Comparison of ENCODE assay signal across 8 cellular contexts in the genomic region with DNA sequence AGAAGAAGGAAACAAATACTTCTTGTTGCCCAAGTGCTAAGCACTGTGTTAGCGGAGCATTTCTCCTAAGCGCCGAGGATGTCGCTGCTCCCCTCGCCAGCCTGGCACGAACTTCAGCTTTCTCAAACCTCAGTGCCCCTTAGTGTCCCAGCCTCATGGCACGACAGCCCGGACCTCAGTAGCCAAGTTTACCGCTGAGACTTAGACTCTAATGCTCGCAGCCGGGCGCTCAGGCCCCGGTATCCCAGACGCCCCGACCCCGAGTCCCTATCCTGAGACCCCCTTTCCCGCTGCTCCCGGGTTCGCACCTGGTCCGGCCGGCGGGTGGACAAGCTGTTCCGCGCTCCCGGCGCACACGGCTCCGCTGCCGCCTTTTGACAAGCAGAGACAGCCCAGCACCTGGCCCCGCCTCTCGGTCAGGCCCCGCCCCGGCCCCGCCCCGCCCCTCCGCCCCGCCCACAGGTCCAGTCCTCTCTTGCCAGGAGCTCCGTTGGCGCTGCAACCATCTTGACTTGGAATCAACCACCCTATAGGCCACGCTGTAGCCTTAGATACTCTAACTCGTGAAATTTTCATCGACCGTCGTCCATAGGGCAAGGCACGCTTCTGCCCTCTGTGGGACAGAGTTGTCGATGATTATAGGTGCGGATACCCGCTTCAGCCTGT. TPM values are rescaled to one million over a fixed set of nuclear protein-coding genes. Genes with fewer than 3 reads are reported as not detected.
A peak's percentile ranks its signal among the peaks of the same experiment; 100 is the strongest.
DNase-seq lines count a peak whose midpoint lies in the region; ATAC-seq and TF ChIP-seq lines count a peak whose summit lies in the region.

A gene (minus strand): TSS at position 348 of the 666 bp plus-strand sequence. CDS start 25,881 bp downstream, outside the sequence.

- peak within 1 kb of the TSS; percentile 81 for H3K4me3 ChIP-seq in PC-9

- no peaks in the 10 kb centered on the region for H3K9me3 Mint-ChIP-seq in activated T-cell treated with anti-CD3 and anti-CD28 coated beads, Interleukin-2, amount 50 U/mL, for 4 hours
- no peaks in the 10 kb centered on the region for H3K9me3 Mint-ChIP-seq in naive thymus-derived CD8-positive, alpha-beta T cell
- H3K9me3 Mint-ChIP-seq in stimulated activated naive CD8-positive, alpha-beta T cell treated with anti-CD3 and anti-CD28 coated beads, Interleukin-15, amount 100 ng/mL, for 72 hours = no peaks in the 10 kb centered on the region

- no peaks in the 10 kb centered on the region for H4K20me1 ChIP-seq in PC-9 (ENCODE audit: insufficient read depth)

- H3K36me3 ChIP-seq in PC-9 (ENCODE audit: low read depth) = no peaks in the 10 kb centered on the region

- intact Hi-C loops in PC-9 (cut with micrococcal nuclease; ENCODE audit: unreplicated experiment) = loop anchor here (1.0 to 10.0 kb wide), 5 partner anchors 45 to 713 kb away; a partner anchor contains a TSS

- H3K4me3 Mint-ChIP-seq in activated T-cell treated with anti-CD3 and anti-CD28 coated beads, Interleukin-2, amount 50 U/mL, for 4 hours = peak within 1 kb of the TSS; percentile 97
- H3K4me3 Mint-ChIP-seq in naive thymus-derived CD8-positive, alpha-beta T cell = peak within 1 kb of the TSS; percentile 86 to 96 (median 90)
- peak within 1 kb of the TSS; percentile 89 to 90 for H3K4me3 Mint-ChIP-seq in stimulated activated naive CD8-positive, alpha-beta T cell treated with anti-CD3 and anti-CD28 coated beads, Interleukin-15, amount 100 ng/mL, for 72 hours

- no TSS peak for BruUV-seq in PC-9 (replicated peaks; lab: Mats Ljungman, UMichigan)

- DNase-seq in COLO829 (ENCODE audit: low spot score) (peak; percentile 90), HuH-7.5 (ENCODE audit: low spot score) (peak; percentile 76), PC-9 (peak; percentile 74 to 77), fibroblast of gingiva (ENCODE audit: low read depth) (peak; percentile 59)
- peak; percentile 60 for DNase-seq in activated T-cell treated with anti-CD3 and anti-CD28 coated beads, Interleukin-2, amount 50 U/mL, for 4 hours
- peak; percentile 33 to 76 (median 61) for DNase-seq in naive thymus-derived CD8-positive, alpha-beta T cell
- DNase-seq in stimulated activated naive CD8-positive, alpha-beta T cell treated with anti-CD3 and anti-CD28 coated beads, Interleukin-15, amount 100 ng/mL, for 72 hours = peak; percentile 81 to 82

- peak within 1 kb of the TSS in 9 of 10 donors; percentile 13 to 87 (median 61) for H3K27ac Mint-ChIP-seq in naive thymus-derived CD8-positive, alpha-beta T cell
- H3K27ac Mint-ChIP-seq in stimulated activated naive CD8-positive, alpha-beta T cell treated with anti-CD3 and anti-CD28 coated beads, Interleukin-15, amount 100 ng/mL, for 72 hours = peak within 1 kb of the TSS; percentile 94 to 96

- H3K27ac ChIP-seq in PC-9 = peak within 1 kb of the TSS; percentile 66

- no peaks in the 10 kb centered on the region for H3K9me2 ChIP-seq in PC-9 (ENCODE audit: insufficient read depth)

- peaks cover 48% of the 10 kb centered on the region for H3K4me1 ChIP-seq in PC-9 (replicated peaks; ENCODE audit: insufficient read depth)

- H3K79me2 ChIP-seq in PC-9 (ENCODE audit: low read depth) = peaks cover 25% of the 10 kb centered on the region

- TF ChIP-seq CTCF in PC-9 (conservative IDR thresholded peaks at IDR 0.05) = 0 out of 2 replicates have a peak, but pooled peaks have one; percentile 36

- peaks cover 46% of the 10 kb centered on the region for H3K4me1 Mint-ChIP-seq in activated T-cell treated with anti-CD3 and anti-CD28 coated beads, Interleukin-2, amount 50 U/mL, for 4 hours (ENCODE audit: low read depth)
- H3K4me1 Mint-ChIP-seq in naive thymus-derived CD8-positive, alpha-beta T cell = peaks cover 27 to 54% (median 50%) of the 10 kb centered on the region in 4 donors
- peaks cover 50% of the 10 kb centered on the region for H3K4me1 Mint-ChIP-seq in stimulated activated naive CD8-positive, alpha-beta T cell treated with anti-CD3 and anti-CD28 coated beads, Interleukin-15, amount 100 ng/mL, for 72 hours

- H3K9me3 ChIP-seq in PC-9 (ENCODE audit: insufficient read depth, low read depth) = no peaks in the 10 kb centered on the region

- H3K27me3 ChIP-seq in PC-9 (ENCODE audit: insufficient read depth, low read depth) = no peaks in the 10 kb centered on the region

- H3F3A ChIP-seq in PC-9 (ENCODE audit: insufficient read depth, low read depth) = peaks cover 26% of the 10 kb centered on the region; the same call in 1 of the 2 replicates

- peak; percentile 52 for ATAC-seq in GM21423 (IDR thresholded peaks at IDR 0.05; ENCODE audit: unreplicated experiment)
- peak; percentile 80 for ATAC-seq in activated T-cell treated with anti-CD3 and anti-CD28 coated beads, Interleukin-2, amount 50 U/mL, for 4 hours
- ATAC-seq in naive thymus-derived CD8-positive, alpha-beta T cell = peak; percentile 71 to 77
- ATAC-seq in stimulated activated naive CD8-positive, alpha-beta T cell treated with anti-CD3 and anti-CD28 coated beads, Interleukin-15, amount 100 ng/mL, for 72 hours = peak; percentile 86

- H3K4me2 ChIP-seq in PC-9 = peak within 1 kb of the TSS; percentile 99

- POLR2A ChIA-PET in PC-9 (lab: Charles Lee; ENCODE audit: unreplicated experiment) = interaction anchor here (0.5 to 1.0 kb wide), 7 partner anchors 26 to 839 kb away, joined by 3 to 6 read pairs (median 4); a partner anchor contains a TSS
- POLR2A ChIA-PET in naive thymus-derived CD8-positive, alpha-beta T cell (lab: Charles Lee) = interaction anchor here (1.1 to 2.2 kb wide), 2 partner anchors 18 to 22 kb away, joined by 4 to 20 read pairs; no protein-coding TSS in a partner anchor

- peaks cover 9% of the 10 kb centered on the region for H3K36me3 Mint-ChIP-seq in activated T-cell treated with anti-CD3 and anti-CD28 coated beads, Interleukin-2, amount 50 U/mL, for 4 hours (ENCODE audit: insufficient read depth)
- H3K36me3 Mint-ChIP-seq in naive thymus-derived CD8-positive, alpha-beta T cell = no peaks in the 10 kb centered on the region

- CTCF ChIA-PET in PC-9 (lab: Charles Lee) = interaction anchor here (0.6 to 2.3 kb wide), 6 partner anchors 19 to 253 kb away, joined by 3 to 16 read pairs (median 4); no protein-coding TSS in a partner anchor

- H2AFZ ChIP-seq in PC-9 = peak within 1 kb of the TSS; percentile 92

- peaks cover 4% of the 10 kb centered on the region for H3K27me3 Mint-ChIP-seq in activated T-cell treated with anti-CD3 and anti-CD28 coated beads, Interleukin-2, amount 50 U/mL, for 4 hours (ENCODE audit: low read depth)
- H3K27me3 Mint-ChIP-seq in naive thymus-derived CD8-positive, alpha-beta T cell = peaks cover 0 to 8% (median 0%) of the 10 kb centered on the region in 5 donors
- H3K27me3 Mint-ChIP-seq in stimulated activated naive CD8-positive, alpha-beta T cell treated with anti-CD3 and anti-CD28 coated beads, Interleukin-15, amount 100 ng/mL, for 72 hours = peaks cover 42% of the 10 kb centered on the region

RNA-seq across cellular contexts. Expression of the gene that starts here (rescaled TPM):
- 7.5 and 12.3 TPM in 2 replicates for total RNA-seq in PC-9 (2021)
- total RNA-seq in activated T-cell treated with anti-CD3 and anti-CD28 coated beads, Interleukin-2, amount 50 U/mL, for 4 hours = 10 to 100 TPM; 83.5 to 95.1 (median 87.3) TPM
- under 1 TPM; 0.49 to 0.73 TPM for total RNA-seq in naive thymus-derived CD8-positive, alpha-beta T cell
- polyA plus RNA-seq in naive thymus-derived CD8-positive, alpha-beta T cell = not detected

Comparison
In these comparisons a context has a peak if more than half of its experiments do, and no peak if none do; other contexts are left out.
1. Peak in every context shown above with its lines: DNase-seq, ATAC-seq, H3K4me3 ChIP-seq and H3K27ac ChIP-seq.
2. Peak in DNase-seq and ATAC-seq in naive thymus-derived CD8-positive, alpha-beta T cell; RNA of the gene not detected or under 1 TPM.